Comparison of ENCODE assay signal across 3 cellular contexts in genomic region chr22:41672096-41672495, GRCh38. TPM values are rescaled to one million over a fixed set of nuclear protein-coding genes. Genes with fewer than 3 reads are reported as not detected.
"Had no signal": no experiment of that assay in that cellular context is flagged by ENCODE, and none has a peak within 500 bp of the region (broad histone marks: within the 10 kb centered on the region; RNA-seq: fewer than 3 reads in every experiment).

No MANE protein-coding gene starts in this region.

RNA-seq across cellular contexts. Expression of gene MEI1, which starts 27.2 kb away (rescaled TPM):
- total RNA-seq: foreskin keratinocyte, osteocyte had no signal
- polyA plus RNA-seq: neural cell had no signal
